ENCODE assay signal across 18 cellular contexts in the genomic region with DNA sequence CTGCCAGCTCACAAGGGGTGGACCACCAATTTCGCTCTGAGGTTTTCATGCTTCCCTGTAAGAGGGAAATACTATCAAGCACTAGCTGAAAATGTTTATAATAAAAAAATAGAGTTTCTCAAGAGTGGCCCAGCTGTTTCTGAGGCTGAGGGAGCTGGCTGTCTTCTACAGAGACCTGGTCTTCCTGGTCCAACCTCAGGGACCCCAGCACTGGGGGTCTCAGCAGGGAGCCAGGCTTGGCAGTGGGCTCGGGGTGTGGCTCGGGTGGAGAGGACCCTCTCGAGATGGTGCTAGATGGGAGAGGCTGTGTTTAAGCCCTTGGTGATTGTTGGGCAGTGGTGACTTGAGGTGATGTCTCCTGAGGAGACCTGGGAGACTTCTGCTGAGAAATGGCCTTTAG.
"Had no signal": no experiment of that assay in that cellular context is flagged by ENCODE, and none has a peak within 500 bp of the region (broad histone marks: within the 10 kb centered on the region; RNA-seq: fewer than 3 reads in every experiment).

No MANE protein-coding gene starts in this region.

- H3K36me3 ChIP-seq: left ventricle myocardium inferior, right atrium auricular region, right lobe of liver, suprapubic skin, thoracic aorta, tibial artery, uterus had no signal

- H3K27me3 ChIP-seq: right atrium auricular region, right lobe of liver, suprapubic skin, tibial artery, uterus had no signal

- H3K4me1 ChIP-seq: left ventricle myocardium inferior, parathyroid adenoma, right atrium auricular region, suprapubic skin, tibial artery, uterus had no signal

- H3K4me3 ChIP-seq: left ventricle myocardium inferior, lung, right atrium auricular region, right lobe of liver, skin epidermis, suprapubic skin, thoracic aorta, tibial artery, uterus had no signal

- H3K27ac ChIP-seq: left ventricle myocardium inferior, parathyroid adenoma, right atrium auricular region, right lobe of liver, skin epidermis, suprapubic skin, thoracic aorta, tibial artery, uterus had no signal

- H3K9me3 ChIP-seq: right lobe of liver, uterus had no signal

- ATAC-seq: left colon; naive thymus-derived CD8-positive, alpha-beta T cell; right lobe of liver; stimulated activated effector memory CD8-positive, alpha-beta T cell treated with anti-CD3 and anti-CD28 coated beads, Interleukin-12 subunit alpha, Interleukin-12 subunit beta, amount 100 ng/mL, for 72 hours had no signal

- DNase-seq: hippocampal formation; left colon; left ventricle myocardium inferior; naive thymus-derived CD8-positive, alpha-beta T cell; nucleus accumbens; right lobe of liver; stimulated activated CD4-positive, alpha-beta T cell treated with anti-CD3 and anti-CD28 coated beads, Interleukin-4, amount 100 ng/mL, for 24 hours; stimulated activated naive CD4-positive, alpha-beta T cell; trophoblast cell; uterus had no signal
